Comparison of ENCODE assay signal across 16 cellular contexts in the genomic region with DNA sequence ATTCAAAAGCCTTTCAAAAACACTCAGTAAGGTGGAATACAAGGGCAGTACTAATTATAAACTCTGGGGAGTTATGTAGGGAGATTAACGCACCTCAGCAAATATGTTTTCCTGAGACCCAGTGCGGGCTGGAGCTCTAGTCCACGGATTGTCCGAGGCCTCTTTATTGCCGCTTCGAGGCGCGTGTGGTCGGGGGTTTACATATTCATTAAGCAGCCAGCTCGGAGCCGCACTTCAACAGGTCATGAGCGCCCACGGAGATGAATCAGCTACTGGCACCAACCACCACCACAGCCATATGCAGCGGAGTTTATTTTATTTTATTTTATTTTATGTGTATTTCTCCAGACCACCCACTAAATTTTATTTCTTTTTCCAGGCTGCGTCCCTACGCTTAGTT.
A peak's percentile ranks its signal among the peaks of the same experiment; 100 is the strongest.
DNase-seq lines count a peak whose midpoint lies in the region; ATAC-seq and TF ChIP-seq lines count a peak whose summit lies in the region.
"Had no signal": no experiment of that assay in that cellular context is flagged by ENCODE, and none has a peak within 500 bp of the region (broad histone marks: within the 10 kb centered on the region; RNA-seq: fewer than 3 reads in every experiment).

No MANE protein-coding gene starts in this region.

- H2AFZ ChIP-seq in H9 (ENCODE audit: low read length) = no peak overlapping the region
- H2AFZ ChIP-seq in mesenchymal stem cell (ENCODE audit: low read depth, low read length) = no peak overlapping the region

- no peaks in the 10 kb centered on the region for H3K36me3 ChIP-seq in mesenchymal stem cell (ENCODE audit: control insufficient read depth in 1 of 2, insufficient read depth in 2 of 2, low read depth in 1 of 2, low read length in 2 of 2)
- H3K36me3 ChIP-seq: HAP-1 had no signal

- H3K4me3 ChIP-seq in mesenchymal stem cell (ENCODE audit: insufficient read depth in 1 of 2, low read depth in 1 of 2, low read length in 2 of 2) = no peak overlapping the region
- H3K4me3 ChIP-seq: HAP-1 had no signal

- H2BK12ac ChIP-seq in H9 (ENCODE audit: insufficient read length, low read depth, low read length) = no peak overlapping the region
- no peak overlapping the region for H2BK12ac ChIP-seq in mesenchymal stem cell (ENCODE audit: low read length in 2 of 2)

- H3K79me1 ChIP-seq in H9 (ENCODE audit: insufficient read depth, low read depth, low read length, poor library complexity, severe bottlenecking) (no peaks in the 10 kb centered on the region), mesenchymal stem cell (replicated peaks; ENCODE audit: low read length, poor library complexity, severe bottlenecking) (no peaks in the 10 kb centered on the region)

- H3T11ph ChIP-seq in H9 (ENCODE audit: low read length) = no peak overlapping the region

- no peak overlapping the region for H3K56ac ChIP-seq in H9 (ENCODE audit: insufficient read length, low read depth, low read length)

- H3K18ac ChIP-seq in H9 (ENCODE audit: insufficient read length, low read depth, low read length) = no peak overlapping the region
- H3K18ac ChIP-seq in mesenchymal stem cell (ENCODE audit: low read depth in 1 of 2, low read length in 2 of 2) = no peak overlapping the region

- no peak overlapping the region for H3K4ac ChIP-seq in H9 (ENCODE audit: low read depth, low read length)
- no peak overlapping the region for H3K4ac ChIP-seq in mesenchymal stem cell (ENCODE audit: low read depth in 1 of 2, low read length in 2 of 2)

- H3K27ac Mint-ChIP-seq in T-helper 2 cell treated with Interferon-gamma antibody and Interleukin-4, amounts not matched to agents 5 μg/mL and 100 μg/mL, for 36 hours = no peak overlapping the region
- H3K27ac Mint-ChIP-seq in H9 (no peak overlapping the region; a peak in 1 of 7 replicates), T-helper 17 cell (peak overlapping the region; percentile 79)

- H3K4me1 ChIP-seq in H9 (ENCODE audit: insufficient read depth, low read length) (no peaks in the 10 kb centered on the region), mesenchymal stem cell (ENCODE audit: control insufficient read depth, insufficient read depth, low read depth, low read length) (no peaks in the 10 kb centered on the region)
- H3K4me1 ChIP-seq: HAP-1 had no signal

- H3K23me2 ChIP-seq in H9 (ENCODE audit: insufficient read length, low read depth, low read length, poor library complexity, severe bottlenecking) = no peaks in the 10 kb centered on the region

- no peak overlapping the region for H2BK15ac ChIP-seq in H9 (ENCODE audit: low read depth, low read length)
- H2BK15ac ChIP-seq in mesenchymal stem cell (ENCODE audit: low read depth, poor library complexity, severe bottlenecking) = peak overlapping the region; percentile 52

- no peaks in the 10 kb centered on the region for H3K9me3 Mint-ChIP-seq in T-helper 2 cell treated with Interferon-gamma antibody and Interleukin-4, amounts not matched to agents 5 μg/mL and 100 μg/mL, for 36 hours
- no peaks in the 10 kb centered on the region for H3K9me3 Mint-ChIP-seq in H9

- no peak overlapping the region for H4K5ac ChIP-seq in H9 (ENCODE audit: insufficient read length, low read depth, low read length)

- H2AK5ac ChIP-seq in H9 (ENCODE audit: insufficient read length, low read length) (no peak overlapping the region), mesenchymal stem cell (ENCODE audit: low read length, severe bottlenecking) (no peak overlapping the region)

- H3K27me3 Mint-ChIP-seq in T-helper 2 cell treated with Interferon-gamma antibody and Interleukin-4, amounts not matched to agents 5 μg/mL and 100 μg/mL, for 36 hours (ENCODE audit: low read depth) = peaks cover 4% of the 10 kb centered on the region
- H3K27me3 Mint-ChIP-seq in H9 (ENCODE audit: low read depth) = no peaks in the 10 kb centered on the region
- peaks cover 5% of the 10 kb centered on the region for H3K27me3 Mint-ChIP-seq in T-helper 17 cell

- no peaks in the 10 kb centered on the region for H3K9me3 ChIP-seq in H9 (ENCODE audit: control insufficient read depth, low read depth, low read length)
- no peaks in the 10 kb centered on the region for H3K9me3 ChIP-seq in T-helper 17 cell (ENCODE audit: control insufficient read depth, low read length, poor library complexity, severe bottlenecking)
- peaks cover 7% of the 10 kb centered on the region for H3K9me3 ChIP-seq in mesenchymal stem cell (ENCODE audit: control insufficient read depth, low read length)
- H3K9me3 ChIP-seq: HAP-1 had no signal

- H3K9ac ChIP-seq in H9 (ENCODE audit: extremely low read depth, insufficient read length, low read length) (no peak overlapping the region), mesenchymal stem cell (ENCODE audit: low read length) (no peak overlapping the region)

- ATAC-seq in T-helper 17 cell (no peak), HG03457 (IDR thresholded peaks at IDR 0.05; ENCODE audit: unreplicated experiment) (no peak), HG03520 (IDR thresholded peaks at IDR 0.05; ENCODE audit: unreplicated experiment) (no peak)
- ATAC-seq: Panc1 had no signal

- H3K4me3 Mint-ChIP-seq in T-helper 2 cell treated with Interferon-gamma antibody and Interleukin-4, amounts not matched to agents 5 μg/mL and 100 μg/mL, for 36 hours = peak overlapping the region; percentile 70
- H3K4me3 Mint-ChIP-seq in H9 (no peak overlapping the region), T-helper 17 cell (no peak overlapping the region)

- peaks cover 12% of the 10 kb centered on the region for H3K4me1 Mint-ChIP-seq in T-helper 2 cell treated with Interferon-gamma antibody and Interleukin-4, amounts not matched to agents 5 μg/mL and 100 μg/mL, for 36 hours (ENCODE audit: low read depth)
- H3K4me1 Mint-ChIP-seq in H9 (peaks cover 4 to 15% of the 10 kb centered on the region in 2 experiments; a peak in 3 of 4 replicates), T-helper 17 cell (peaks cover 17% of the 10 kb centered on the region)

- no peaks in the 10 kb centered on the region for H3K27me3 ChIP-seq in H9 (ENCODE audit: insufficient read depth, low read length)
- H3K27me3 ChIP-seq in mesenchymal stem cell (ENCODE audit: control insufficient read depth in 1 of 2, insufficient read depth in 1 of 2, low read length in 2 of 2) = no peaks in the 10 kb centered on the region

- H3K79me2 ChIP-seq in H9 (ENCODE audit: insufficient read depth, low read length) = no peaks in the 10 kb centered on the region

- H2BK120ac ChIP-seq in H9 (ENCODE audit: low read depth, low read length, poor library complexity, severe bottlenecking) = no peak overlapping the region
- no peak overlapping the region for H2BK120ac ChIP-seq in mesenchymal stem cell (ENCODE audit: low read depth, low read length)

- no CpG with 5 or more reads among the region's 16 CpGs for WGBS in H9 (ENCODE audit: extremely low coverage, insufficient read length, low lambda C conversion rate)
- 69% methylated on average over 14 of the region's 16 CpGs for WGBS in mesenchymal stem cell

- no peak overlapping the region for H3K14ac ChIP-seq in H9 (ENCODE audit: insufficient read depth, low read length)
- H3K14ac ChIP-seq in mesenchymal stem cell (ENCODE audit: low read length in 2 of 2) = no peak overlapping the region

- no peak overlapping the region for H4K91ac ChIP-seq in H9 (ENCODE audit: insufficient read length, low read depth, low read length)
- no peak overlapping the region for H4K91ac ChIP-seq in mesenchymal stem cell (ENCODE audit: low read length)

- H2BK5ac ChIP-seq in H9 (ENCODE audit: insufficient read length, low read length) (no peak overlapping the region), mesenchymal stem cell (ENCODE audit: low read depth, low read length, poor library complexity, severe bottlenecking) (no peak overlapping the region)

- peak overlapping the region; percentile 10 for H3K4me2 ChIP-seq in H9 (ENCODE audit: insufficient read depth, insufficient read length, low read length)
- no peak overlapping the region for H3K4me2 ChIP-seq in mesenchymal stem cell (ENCODE audit: low read length, poor library complexity, severe bottlenecking)

- no peak for DNase-seq in T-helper 2 cell treated with Interferon-gamma antibody and Interleukin-4, amounts not matched to agents 5 μg/mL and 100 μg/mL, for 36 hours (ENCODE audit: low spot score)
- no peak for DNase-seq in T-helper 2 cell
- no peak for DNase-seq in H9
- DNase-seq in T-helper 17 cell = no peak
- DNase-seq in mesenchymal stem cell = no peak
- DNase-seq in NCI-H2227 treated with DMSO at 0.1 percent for 48 hours (lab: John Stamatoyannopoulos, UW) = no peak
- DNase-seq: C1 segment of cervical spinal cord, NCI-H1092 treated with DMSO at 0.1 percent for 48 hours, NCI-H1694 treated with DMSO at 0.1 percent for 48 hours, NCI-H748 treated with DMSO at 0.1 percent for 48 hours, SHP77 had no signal

- H3K36me3 Mint-ChIP-seq in T-helper 2 cell treated with Interferon-gamma antibody and Interleukin-4, amounts not matched to agents 5 μg/mL and 100 μg/mL, for 36 hours (ENCODE audit: low read depth) = peaks cover 4% of the 10 kb centered on the region
- H3K36me3 Mint-ChIP-seq in H9 (ENCODE audit: insufficient read depth in 1 of 3, low read depth in 3 of 3) = no peaks in the 10 kb centered on the region
- H3K36me3 Mint-ChIP-seq in T-helper 17 cell (ENCODE audit: low read depth) = no peaks in the 10 kb centered on the region

- H4K20me1 ChIP-seq in H9 (ENCODE audit: control insufficient read depth, insufficient read depth, insufficient read length) = no peaks in the 10 kb centered on the region

- TF ChIP-seq CTCF in H9 (conservative IDR thresholded peaks at IDR 0.05) = no peak

- H3K27ac ChIP-seq in H9 (ENCODE audit: insufficient read length, low read depth, low read length) = no peak overlapping the region
- no peak overlapping the region for H3K27ac ChIP-seq in mesenchymal stem cell (ENCODE audit: low read length, poor library complexity, severe bottlenecking)
- H3K27ac ChIP-seq: 22Rv1 had no signal

- H2BK20ac ChIP-seq in H9 (ENCODE audit: low read depth, low read length, poor library complexity, severe bottlenecking) = no peak overlapping the region

- H4K8ac ChIP-seq in H9 (replicated peaks; ENCODE audit: insufficient read length, low read depth, low read length) (no peak overlapping the region), mesenchymal stem cell (ENCODE audit: low read length) (no peak overlapping the region)

- H3K23ac ChIP-seq in H9 (ENCODE audit: insufficient read length, low read depth, low read length) (no peak overlapping the region), mesenchymal stem cell (ENCODE audit: low read length in 2 of 2) (no peak overlapping the region)
